In genomic region chr14:76584271-76584702, GRCh38 we compare ENCODE assay signal across 14 cellular contexts.
A peak's percentile ranks its signal among the peaks of the same experiment; 100 is the strongest.
DNase-seq lines count a peak whose midpoint lies in the region; ATAC-seq lines count a peak whose summit lies in the region.
"Had no signal": no experiment of that assay in that cellular context is flagged by ENCODE, and none has a peak within 500 bp of the region (broad histone marks: within the 10 kb centered on the region; RNA-seq: fewer than 3 reads in every experiment).

No MANE protein-coding gene starts in this region.

- intact Hi-C loops in left cardiac atrium (cut with DNase I): no loop called here

- H3K27ac Mint-ChIP-seq in stimulated activated effector memory CD8-positive, alpha-beta T cell treated with anti-CD3 and anti-CD28 coated beads, Interleukin-12 subunit alpha, Interleukin-12 subunit beta, amount 100 ng/mL, for 72 hours: no peak overlapping the region
- H3K27ac Mint-ChIP-seq: activated naive CD4-positive, alpha-beta T cell treated with anti-CD3 and anti-CD28 coated beads, Interleukin-2, amount 50 U/mL, for 24 hours; GM23338; IgD-negative memory B cell; natural killer cell treated with Interleukin-12 subunit alpha and Interleukin-12 subunit beta and Interleukin-15 and Interleukin-18, amount 100 ng/mL, for 72 hours had no signal

- H3K9me3 Mint-ChIP-seq in stimulated activated effector memory CD8-positive, alpha-beta T cell treated with anti-CD3 and anti-CD28 coated beads, Interleukin-12 subunit alpha, Interleukin-12 subunit beta, amount 100 ng/mL, for 72 hours: no peaks in the 10 kb centered on the region
- H3K9me3 Mint-ChIP-seq: activated naive CD4-positive, alpha-beta T cell treated with anti-CD3 and anti-CD28 coated beads, Interleukin-2, amount 50 U/mL, for 24 hours; natural killer cell treated with Interleukin-12 subunit alpha and Interleukin-12 subunit beta and Interleukin-15 and Interleukin-18, amount 100 ng/mL, for 72 hours had no signal

- H3K4me3 Mint-ChIP-seq in stimulated activated effector memory CD8-positive, alpha-beta T cell treated with anti-CD3 and anti-CD28 coated beads, Interleukin-12 subunit alpha, Interleukin-12 subunit beta, amount 100 ng/mL, for 72 hours: no peak overlapping the region
- H3K4me3 Mint-ChIP-seq: activated naive CD4-positive, alpha-beta T cell treated with anti-CD3 and anti-CD28 coated beads, Interleukin-2, amount 50 U/mL, for 24 hours; GM23338; IgD-negative memory B cell; natural killer cell treated with Interleukin-12 subunit alpha and Interleukin-12 subunit beta and Interleukin-15 and Interleukin-18, amount 100 ng/mL, for 72 hours had no signal

- H3K36me3 Mint-ChIP-seq in stimulated activated effector memory CD8-positive, alpha-beta T cell treated with anti-CD3 and anti-CD28 coated beads, Interleukin-12 subunit alpha, Interleukin-12 subunit beta, amount 100 ng/mL, for 72 hours: no peaks in the 10 kb centered on the region
- H3K36me3 Mint-ChIP-seq: activated naive CD4-positive, alpha-beta T cell treated with anti-CD3 and anti-CD28 coated beads, Interleukin-2, amount 50 U/mL, for 24 hours; IgD-negative memory B cell; natural killer cell treated with Interleukin-12 subunit alpha and Interleukin-12 subunit beta and Interleukin-15 and Interleukin-18, amount 100 ng/mL, for 72 hours had no signal

- ATAC-seq in left cardiac atrium (peak; percentile 56 to 75), HG02610 (IDR thresholded peaks at IDR 0.05; ENCODE audit: unreplicated experiment) (no peak), HG03469 (IDR thresholded peaks at IDR 0.05; ENCODE audit: unreplicated experiment) (no peak)
- peak; percentile 6 for ATAC-seq in stimulated activated effector memory CD8-positive, alpha-beta T cell treated with anti-CD3 and anti-CD28 coated beads, Interleukin-12 subunit alpha, Interleukin-12 subunit beta, amount 100 ng/mL, for 72 hours
- ATAC-seq: GM23338; natural killer cell treated with Interleukin-12 subunit alpha and Interleukin-12 subunit beta and Interleukin-15 and Interleukin-18, amount 100 ng/mL, for 72 hours had no signal

- DNase-seq in NCI-H1417 (lab: John Stamatoyannopoulos, UW) (peak in 2 of 3 experiments; percentile 13 to 55), NCI-H1417 treated with DMSO at 0.1 percent for 48 hours (lab: John Stamatoyannopoulos, UW) (no peak), NCI-H748 treated with DMSO at 0.1 percent for 48 hours (lab: John Stamatoyannopoulos, UW) (peak; percentile 13), left cardiac atrium (peak; percentile 31), HuH-7 (ENCODE audit: low spot score) (no peak)
- no peak for DNase-seq in stimulated activated effector memory CD8-positive, alpha-beta T cell treated with anti-CD3 and anti-CD28 coated beads, Interleukin-12 subunit alpha, Interleukin-12 subunit beta, amount 100 ng/mL, for 72 hours (ENCODE audit: low spot score in 2 of 2)
- DNase-seq: NCI-H1436, stomach had no signal

- H3K4me1 Mint-ChIP-seq in stimulated activated effector memory CD8-positive, alpha-beta T cell treated with anti-CD3 and anti-CD28 coated beads, Interleukin-12 subunit alpha, Interleukin-12 subunit beta, amount 100 ng/mL, for 72 hours: no peaks in the 10 kb centered on the region
- H3K4me1 Mint-ChIP-seq: activated naive CD4-positive, alpha-beta T cell treated with anti-CD3 and anti-CD28 coated beads, Interleukin-2, amount 50 U/mL, for 24 hours; GM23338; IgD-negative memory B cell had no signal

Comparison
In these comparisons a context has a peak if more than half of its experiments do, and no peak if none do; other contexts are left out.
1. DNase-seq: peak in NCI-H1417 (2 of 3), NCI-H748 treated with DMSO at 0.1 percent for 48 hours (single experiment) and left cardiac atrium (single experiment); none in NCI-H1417 treated with DMSO at 0.1 percent for 48 hours (single experiment), stimulated activated effector memory CD8-positive, alpha-beta T cell treated with anti-CD3 and anti-CD28 coated beads, Interleukin-12 subunit alpha, Interleukin-12 subunit beta, amount 100 ng/mL, for 72 hours (0 of 2) and HuH-7 (single experiment).
2. ATAC-seq: peak in left cardiac atrium (2 of 2) and stimulated activated effector memory CD8-positive, alpha-beta T cell treated with anti-CD3 and anti-CD28 coated beads, Interleukin-12 subunit alpha, Interleukin-12 subunit beta, amount 100 ng/mL, for 72 hours (single experiment); none in HG02610 (single experiment) and HG03469 (single experiment).